Comparison of ENCODE assay signal across 1 cellular context in the genomic region with DNA sequence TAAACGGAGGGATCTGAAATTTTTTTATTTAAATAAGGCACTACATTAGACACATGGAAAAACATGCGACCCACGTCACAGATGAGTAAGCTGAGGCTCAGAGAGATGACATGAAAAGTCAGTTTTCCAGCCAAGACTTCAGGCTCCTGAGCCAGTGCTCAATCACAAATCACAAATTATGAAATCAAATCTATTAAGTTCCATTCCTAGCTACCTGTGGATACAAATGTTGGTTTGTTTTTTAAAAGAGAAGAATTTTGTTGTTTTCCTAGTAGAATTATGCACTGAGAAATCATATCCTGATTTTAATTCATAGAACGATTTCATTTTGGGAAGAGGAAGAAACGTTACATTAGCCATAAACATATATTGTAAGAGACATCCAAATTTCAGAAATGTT.
TF ChIP-seq lines count a peak whose summit lies in the region.

No MANE protein-coding gene starts in this region.

TF ChIP-seq in K562, 482 proteins besides CTCF, POLR2A, EP300 and RAD21:
- TF ChIP-seq, protein P1, sequence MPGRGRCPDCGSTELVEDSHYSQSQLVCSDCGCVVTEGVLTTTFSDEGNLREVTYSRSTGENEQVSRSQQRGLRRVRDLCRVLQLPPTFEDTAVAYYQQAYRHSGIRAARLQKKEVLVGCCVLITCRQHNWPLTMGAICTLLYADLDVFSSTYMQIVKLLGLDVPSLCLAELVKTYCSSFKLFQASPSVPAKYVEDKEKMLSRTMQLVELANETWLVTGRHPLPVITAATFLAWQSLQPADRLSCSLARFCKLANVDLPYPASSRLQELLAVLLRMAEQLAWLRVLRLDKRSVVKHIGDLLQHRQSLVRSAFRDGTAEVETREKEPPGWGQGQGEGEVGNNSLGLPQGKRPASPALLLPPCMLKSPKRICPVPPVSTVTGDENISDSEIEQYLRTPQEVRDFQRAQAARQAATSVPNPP (IDR thresholded peaks at IDR 0.05; ENCODE audit: borderline replicate concordance, insufficient read depth, insufficient read length): no peak
- TF ChIP-seq RBM25 (IDR thresholded peaks at IDR 0.05; ENCODE audit: low read depth, low read length, severe bottlenecking): peak; percentile 23
